ENCODE assay signal across 8 cellular contexts in genomic region chr1:161013591-161014513, GRCh38. TPM values are rescaled to one million over a fixed set of nuclear protein-coding genes. Genes with fewer than 3 reads are reported as not detected.
DNase-seq lines count a peak whose midpoint lies in the region; ATAC-seq and TF ChIP-seq lines count a peak whose summit lies in the region.

No MANE protein-coding gene starts in this region.

- ATAC-seq in HG02798 (IDR thresholded peaks at IDR 0.05; ENCODE audit: poor library complexity, unreplicated experiment) = peak; percentile 91
- ATAC-seq in esophagus mucosa = peak; percentile 94
- ATAC-seq in naive thymus-derived CD8-positive, alpha-beta T cell = peak; percentile 89 to 91

- TF ChIP-seq POLR2A in GM15510 (IDR thresholded peaks at IDR 0.05; ENCODE audit: borderline replicate concordance, extremely low read depth, insufficient read length) (peak; percentile 52), stomach (IDR thresholded peaks at IDR 0.05) (no peak)

- H3K27ac ChIP-seq in stomach = peak overlapping the region; percentile 72 to 95 (median 89)

- WGBS in stomach, 5 donors = 5 to 20% (median 9%) methylated on average over 15 of the region's 15 CpGs

- peaks cover 45 to 79% (median 51%) of the 10 kb centered on the region in 4 donors for H3K4me1 ChIP-seq in stomach

- peak overlapping the region; percentile 73 to 89 (median 83) for H3K4me3 Mint-ChIP-seq in naive thymus-derived CD8-positive, alpha-beta T cell

- no peaks in the 10 kb centered on the region for H3K27me3 Mint-ChIP-seq in naive thymus-derived CD8-positive, alpha-beta T cell

- H3K9me3 ChIP-seq in stomach = no peaks in the 10 kb centered on the region

- H3K27ac Mint-ChIP-seq in naive thymus-derived CD8-positive, alpha-beta T cell = peak overlapping the region; percentile 86 to 99 (median 95)

- no peaks in the 10 kb centered on the region for H3K9me3 Mint-ChIP-seq in naive thymus-derived CD8-positive, alpha-beta T cell

- intact Hi-C loops in stomach (cut with DNase I; ENCODE audit: low total_unique reads) = no loop called here

- TF ChIP-seq EP300 in stomach (IDR thresholded peaks at IDR 0.05) = peak; percentile 23

- peaks cover 0 to 2% (median 0%) of the 10 kb centered on the region in 3 donors for H3K36me3 Mint-ChIP-seq in naive thymus-derived CD8-positive, alpha-beta T cell

- no peak for TF ChIP-seq CTCF in stomach (IDR thresholded peaks at IDR 0.05)

- peak overlapping the region; percentile 10 to 25 (median 15) for H3K4me3 ChIP-seq in stomach

- DNase-seq in NCI-H2227 treated with DMSO at 0.1 percent for 48 hours (lab: John Stamatoyannopoulos, UW) = peak; percentile 47
- peak; percentile 31 for DNase-seq in activated CD8-positive, alpha-beta memory T cell treated with anti-CD3 and anti-CD28 coated beads, Interleukin-2, amount 50 U/mL, for 24 hours (ENCODE audit: extremely low read depth)
- DNase-seq in naive thymus-derived CD8-positive, alpha-beta T cell = peak; percentile 30 to 77 (median 58)
- peak; percentile 89 for DNase-seq in stomach
- DNase-seq in DMS79 treated with DMSO at 0.1 percent for 48 hours (lab: John Stamatoyannopoulos, UW) = no peak

- no peaks in the 10 kb centered on the region for H3K27me3 ChIP-seq in stomach

- POLR2A ChIA-PET in naive thymus-derived CD8-positive, alpha-beta T cell (lab: Charles Lee) = interaction anchor here (0.7 to 4.7 kb wide), 13 partner anchors 8 to 311 kb away, joined by 3 to 42 read pairs (median 4); partner anchors contain the start of genes ARHGAP30, KLHDC9, NDUFS2 and TSTD1

- no peaks in the 10 kb centered on the region for H3K36me3 ChIP-seq in stomach

- peaks cover 15 to 43% (median 35%) of the 10 kb centered on the region in 4 donors for H3K4me1 Mint-ChIP-seq in naive thymus-derived CD8-positive, alpha-beta T cell

RNA-seq across cellular contexts. Expression of gene F11R, which starts 7.1 kb away (rescaled TPM):
- 137 TPM for total RNA-seq in esophagus mucosa
- total RNA-seq in naive thymus-derived CD8-positive, alpha-beta T cell = 10 to 100 TPM; 16.3 to 16.4 TPM
- 1 to 10 TPM; 6.7 to 9.0 (median 8.1) TPM for polyA plus RNA-seq in naive thymus-derived CD8-positive, alpha-beta T cell
- total RNA-seq in stomach = 100 to 1,000 TPM in 1 of 5 donors, 10 to 100 TPM in 3, 1 to 10 TPM in 1; 7.6 to 130 (median 20.9) TPM
- 10 to 100 TPM; 13.4 to 41.5 (median 29.2) TPM for polyA plus RNA-seq in stomach

RNA-seq across cellular contexts. Expression of gene TSTD1, which starts 24.9 kb away (rescaled TPM):
- total RNA-seq in esophagus mucosa (67.9 TPM), stomach (100 to 1,000 TPM in 1 of 5 donors, 10 to 100 TPM in 3, not detected in 1; 13.2 to 112 (median 42.7) TPM)
- total RNA-seq in naive thymus-derived CD8-positive, alpha-beta T cell = 100 to 1,000 TPM; 100 to 108 TPM
- 100 to 1,000 TPM; 342 to 508 (median 412) TPM for polyA plus RNA-seq in naive thymus-derived CD8-positive, alpha-beta T cell
- polyA plus RNA-seq in stomach = 100 to 1,000 TPM; 117 to 186 (median 158) TPM

RNA-seq across cellular contexts. Expression of gene USF1, which starts 31.9 kb away (rescaled TPM):
- total RNA-seq in esophagus mucosa = 25.2 TPM
- total RNA-seq in naive thymus-derived CD8-positive, alpha-beta T cell = 100 to 1,000 TPM; 107 to 118 TPM
- 10 to 100 TPM in 1 of 3 donors, 1 to 10 TPM in 2; 4.3 to 11.1 (median 7.4) TPM for polyA plus RNA-seq in naive thymus-derived CD8-positive, alpha-beta T cell
- 100 to 1,000 TPM in 1 of 5 donors, 10 to 100 TPM in 3, 1 to 10 TPM in 1; 7.2 to 566 (median 65.2) TPM for total RNA-seq in stomach
- polyA plus RNA-seq in stomach = 10 to 100 TPM; 48.0 to 73.1 (median 55.9) TPM

RNA-seq across cellular contexts. Expression of gene ARHGAP30, which starts 55.8 kb away (rescaled TPM):
- 6.0 TPM for total RNA-seq in esophagus mucosa
- 100 to 1,000 TPM; 220 to 233 TPM for total RNA-seq in naive thymus-derived CD8-positive, alpha-beta T cell
- 100 to 1,000 TPM; 110 to 207 (median 136) TPM for polyA plus RNA-seq in naive thymus-derived CD8-positive, alpha-beta T cell
- total RNA-seq in stomach = 10 to 100 TPM in 3 of 5 donors, 1 to 10 TPM in 2; 2.6 to 28.6 (median 12.9) TPM
- 1 to 10 TPM; 2.8 to 5.5 (median 4.6) TPM for polyA plus RNA-seq in stomach

RNA-seq across cellular contexts. Expression of gene ITLN2, which starts 59.2 kb away (rescaled TPM):
- total RNA-seq in esophagus mucosa (0.16 TPM), stomach (1 to 10 TPM in 1 of 5 donors, not detected in 4; 4.2 TPM)
- total RNA-seq in naive thymus-derived CD8-positive, alpha-beta T cell = not detected
- polyA plus RNA-seq in naive thymus-derived CD8-positive, alpha-beta T cell = not detected
- polyA plus RNA-seq in stomach = under 1 TPM in 1 of 3 donors, not detected in 2; 0.37 TPM
